In genomic region chr4:184596617-184597185, GRCh38 we compare ENCODE assay signal across 32 cellular contexts. TPM values are rescaled to one million over a fixed set of nuclear protein-coding genes. Genes with fewer than 3 reads are reported as not detected.
DNase-seq lines count a peak whose midpoint lies in the region; ATAC-seq, FAIRE-seq and TF ChIP-seq lines count a peak whose summit lies in the region.
"Had no signal": no experiment of that assay in that cellular context is flagged by ENCODE, and none has a peak within 500 bp of the region (broad histone marks: within the 10 kb centered on the region; RNA-seq: fewer than 3 reads in every experiment).

No MANE protein-coding gene starts in this region.

- H3K9me3 ChIP-seq in cardiac muscle cell (ENCODE audit: low read depth), result no peaks in the 10 kb centered on the region
- no peaks in the 10 kb centered on the region for H3K9me3 ChIP-seq in endothelial cell of umbilical vein (replicated peaks; ENCODE audit: control insufficient read depth, insufficient read depth, low read length)
- no peaks in the 10 kb centered on the region for H3K9me3 ChIP-seq in upper lobe of right lung
- H3K9me3 ChIP-seq: A549, heart right ventricle, pancreas, SJSA1, thoracic aorta had no signal

- H3K9me1 ChIP-seq in endothelial cell of umbilical vein (replicated peaks; ENCODE audit: control insufficient read depth, extremely low read depth, insufficient read depth, low read length), result no peaks in the 10 kb centered on the region

- POLR2A ChIA-PET in endothelial cell of umbilical vein (lab: Charles Lee), result no interaction called here

- H3K4me3 ChIP-seq in cardiac muscle cell, result no peak overlapping the region
- H3K4me3 ChIP-seq in endothelial cell of umbilical vein (replicated peaks in 1 of 3; ENCODE audit: insufficient read depth in 1 of 3, low read depth in 1 of 3, low read length in 3 of 3), result no peak overlapping the region
- H3K4me3 ChIP-seq in upper lobe of right lung, result no peak overlapping the region
- H3K4me3 ChIP-seq: A549, heart right ventricle, lung, pancreas, SJSA1, skin epidermis, thoracic aorta had no signal

- no peak for TF ChIP-seq CTCF in cardiac muscle cell (IDR thresholded peaks at IDR 0.05; ENCODE audit: low read depth, low read length)
- no peak for TF ChIP-seq CTCF in endothelial cell of umbilical vein (IDR thresholded peaks at IDR 0.05; ENCODE audit: extremely low read depth in 1 of 2, insufficient read depth in 1 of 2, low read depth in 1 of 2, low read length in 2 of 2)
- no peak for TF ChIP-seq CTCF in upper lobe of right lung (IDR thresholded peaks at IDR 0.05)

- H3K27ac ChIP-seq in cardiac muscle cell, result no peak overlapping the region
- H3K27ac ChIP-seq in endothelial cell of umbilical vein (ENCODE audit: insufficient read depth, low read depth, low read length), result no peak overlapping the region
- H3K27ac ChIP-seq in upper lobe of right lung, result no peak overlapping the region
- H3K27ac ChIP-seq: A549, foreskin keratinocyte, pancreas, SJSA1, skin epidermis, thoracic aorta had no signal

- ATAC-seq in Right ventricle myocardium inferior (no peak), upper lobe of right lung (peak; percentile 36), HG02852 (IDR thresholded peaks at IDR 0.05; ENCODE audit: unreplicated experiment) (no peak)
- no peak for ATAC-seq in activated CD4-positive, CD25-positive, alpha-beta regulatory T cell treated with anti-CD3 and anti-CD28 coated beads, Interleukin-2, amount 50 U/mL, for 24 hours
- ATAC-seq: A549; activated T-cell treated with anti-CD3 and anti-CD28 coated beads, Interleukin-2, amount 50 U/mL, for 4 hours; esophagus mucosa; foreskin keratinocyte; stimulated activated naive CD8-positive, alpha-beta T cell treated with anti-CD3 and anti-CD28 coated beads, Interleukin-15, Interleukin-2, amounts not matched to agents 100 U/mL and 50 U/mL, for 24 hours had no signal

- H3K27me3 ChIP-seq in cardiac muscle cell (no peaks in the 10 kb centered on the region), endothelial cell of umbilical vein (ENCODE audit: control insufficient read depth in 2 of 2, insufficient read depth in 2 of 2, low read length in 2 of 2) (no peaks in the 10 kb centered on the region), upper lobe of right lung (no peaks in the 10 kb centered on the region)
- H3K27me3 ChIP-seq: heart right ventricle, pancreas, SJSA1 had no signal

- no peak overlapping the region for H3K4me2 ChIP-seq in endothelial cell of umbilical vein (ENCODE audit: insufficient read depth, low read length)
- H3K4me2 ChIP-seq: A549 had no signal

- TF ChIP-seq POLR2A in endothelial cell of umbilical vein (IDR thresholded peaks at IDR 0.05; ENCODE audit: low read depth, low read length), result no peak

- no TSS peak for BruUV-seq in endothelial cell of umbilical vein (replicated peaks; lab: Mats Ljungman, UMichigan)

- dilution Hi-C loops in endothelial cell of umbilical vein (cut with MboI; ENCODE audit: extremely low pct_ligation_motif_present, low sequenced_read_pairs), result no loop called here

- FAIRE-seq in endothelial cell of umbilical vein (lab: Jason Lieb, UNC), result peak; percentile 15
- FAIRE-seq: A549, astrocyte, D721Med, H1, pancreas, RCC 7860 had no signal

- H4K20me1 ChIP-seq in endothelial cell of umbilical vein (replicated peaks; ENCODE audit: control insufficient read depth, extremely low read depth, insufficient read depth, low read length), result no peaks in the 10 kb centered on the region

- no peak overlapping the region for H3K9ac ChIP-seq in endothelial cell of umbilical vein (replicated peaks; ENCODE audit: extremely low read depth, insufficient read depth, low read length)

- DNase-seq in cardiac muscle cell (ENCODE audit: low read depth in 1 of 2, low spot score in 1 of 2) (peak; percentile 3 to 74), Right ventricle myocardium inferior (ENCODE audit: missing footprints) (no peak), endothelial cell of umbilical vein (ENCODE audit: low read depth, low spot score) (peak; percentile 45), mucosa of gallbladder (ENCODE audit: low spot score) (peak; percentile 19), upper lobe of right lung (no peak), SHP77 (lab: John Stamatoyannopoulos, UW) (no peak)
- DNase-seq: activated CD4-positive, alpha-beta T cell treated with anti-CD3 and anti-CD28 coated beads, Interleukin-2, amount 10 ng/mL, durations not matched to agents 7 days and 5 days; activated gamma-delta T cell; activated T-cell treated with anti-CD3 and anti-CD28 coated beads, Interleukin-2, amount 50 U/mL, for 4 hours; caudate nucleus; CD4-positive, CD25-positive, alpha-beta regulatory T cell; endodermal cell; foreskin keratinocyte; heart right ventricle; NCI-H1436; NCI-H2081 treated with DMSO at 0.1 percent for 48 hours; NCI-H345; pancreas; retina; stimulated activated naive CD8-positive, alpha-beta T cell treated with anti-CD3 and anti-CD28 coated beads, Interleukin-15, Interleukin-2, amounts not matched to agents 100 U/mL and 50 U/mL, for 24 hours had no signal

- H2AFZ ChIP-seq in endothelial cell of umbilical vein (ENCODE audit: low read depth, low read length), result no peak overlapping the region

- H3K4me1 ChIP-seq in cardiac muscle cell (ENCODE audit: low read depth) (peaks cover 10% of the 10 kb centered on the region), endothelial cell of umbilical vein (ENCODE audit: control insufficient read depth, extremely low read depth, insufficient read depth, low read length) (peaks cover 16% of the 10 kb centered on the region), upper lobe of right lung (no peaks in the 10 kb centered on the region)
- H3K4me1 ChIP-seq: A549, foreskin keratinocyte, pancreas, SJSA1 had no signal

- H3K79me2 ChIP-seq in endothelial cell of umbilical vein (ENCODE audit: control insufficient read depth, insufficient read depth, low read length), result no peaks in the 10 kb centered on the region

- H3K36me3 ChIP-seq in cardiac muscle cell (no peaks in the 10 kb centered on the region), endothelial cell of umbilical vein (ENCODE audit: control insufficient read depth in 2 of 2, extremely low read depth in 1 of 2, insufficient read depth in 2 of 2, low read length in 2 of 2) (no peaks in the 10 kb centered on the region), upper lobe of right lung (no peaks in the 10 kb centered on the region)
- H3K36me3 ChIP-seq: heart right ventricle, pancreas, SJSA1, thoracic aorta had no signal

- intact Hi-C loops in Right ventricle myocardium inferior (cut with DNase I), result no loop called here
- intact Hi-C loops in endothelial cell of umbilical vein (cut with micrococcal nuclease), result no loop called here
- intact Hi-C loops in upper lobe of right lung (cut with DNase I), result no loop called here

- CTCF ChIA-PET in endothelial cell of umbilical vein (lab: Charles Lee), result interaction anchor here (1.0 to 1.5 kb wide), 3 partner anchors 15 to 149 kb away, joined by 3 to 4 read pairs (median 3); no protein-coding TSS in a partner anchor

TF ChIP-seq in endothelial cell of umbilical vein, 7 proteins besides CTCF, POLR2A, EP300 and RAD21:
- TF ChIP-seq POLR2AphosphoS5 (IDR thresholded peaks at IDR 0.05; ENCODE audit: insufficient read depth, low read depth, low read length), result no peak
- no peak for TF ChIP-seq MYC (IDR thresholded peaks at IDR 0.05; ENCODE audit: low read depth, low read length)
- TF ChIP-seq FOS (IDR thresholded peaks at IDR 0.05; ENCODE audit: borderline replicate concordance, insufficient read depth, low read length), result no peak
- TF ChIP-seq, protein P1, sequence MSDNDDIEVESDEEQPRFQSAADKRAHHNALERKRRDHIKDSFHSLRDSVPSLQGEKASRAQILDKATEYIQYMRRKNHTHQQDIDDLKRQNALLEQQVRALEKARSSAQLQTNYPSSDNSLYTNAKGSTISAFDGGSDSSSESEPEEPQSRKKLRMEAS (IDR thresholded peaks at IDR 0.05; ENCODE audit: insufficient read depth, insufficient read length), result no peak
- TF ChIP-seq EZH2 (IDR thresholded peaks at IDR 0.05; ENCODE audit: borderline replicate concordance, low read depth, low read length, severe bottlenecking), result no peak
- TF ChIP-seq JUN (IDR thresholded peaks at IDR 0.05; ENCODE audit: borderline replicate concordance, insufficient read depth, insufficient read length, low read depth), result no peak
- TF ChIP-seq GATA2 (IDR thresholded peaks at IDR 0.05; ENCODE audit: insufficient read depth, insufficient read length, low read depth, low read length), result no peak

RNA-seq across cellular contexts. Expression of gene CASP3, which starts 52.5 kb away (rescaled TPM):
- total RNA-seq in cardiac muscle cell, result 28.7 and 30.7 TPM in 2 replicates
- 50.1 and 60.6 TPM in 2 replicates for polyA plus RNA-seq in cardiac muscle cell
- 10.4 TPM for total RNA-seq in Right ventricle myocardium inferior
- 54.5 and 66.1 TPM in 2 replicates for total RNA-seq in endothelial cell of umbilical vein
- polyA plus RNA-seq in endothelial cell of umbilical vein, result 17.9 and 26.0 TPM in 2 replicates
- polyA plus RNA-seq in endothelial cell of umbilical vein (2011; cell fraction: cytosol; rRNA removed), result 30.9 and 31.4 TPM in 2 replicates
- 27.7 and 41.8 TPM in 2 replicates for polyA plus RNA-seq in endothelial cell of umbilical vein (2011; cell fraction: nucleus; rRNA removed)
- polyA plus RNA-seq in endothelial cell of umbilical vein (2012), result 45.2 and 68.0 TPM in 2 replicates
- polyA minus RNA-seq in endothelial cell of umbilical vein, result 18.8 and 21.0 TPM in 2 replicates
- polyA minus RNA-seq in endothelial cell of umbilical vein (2011; cell fraction: cytosol; rRNA and poly(A)+ RNA removed), result 8.2 TPM
- 11.9 and 17.1 TPM in 2 replicates for polyA minus RNA-seq in endothelial cell of umbilical vein (2011; cell fraction: nucleus; rRNA and poly(A)+ RNA removed)
- total RNA-seq in mucosa of gallbladder, result 20.5 TPM
- total RNA-seq in upper lobe of right lung, result 17.5 TPM

RNA-seq across cellular contexts. Expression of gene PRIMPOL, which starts 52.8 kb away (rescaled TPM):
- total RNA-seq in cardiac muscle cell, result 16.5 and 30.1 TPM in 2 replicates
- 18.5 and 24.7 TPM in 2 replicates for polyA plus RNA-seq in cardiac muscle cell
- total RNA-seq in Right ventricle myocardium inferior, result 10.8 TPM
- total RNA-seq in endothelial cell of umbilical vein, result 11.1 and 13.6 TPM in 2 replicates
- polyA plus RNA-seq in endothelial cell of umbilical vein, result 3.6 and 5.9 TPM in 2 replicates
- 6.5 and 6.6 TPM in 2 replicates for polyA plus RNA-seq in endothelial cell of umbilical vein (2011; cell fraction: cytosol; rRNA removed)
- polyA plus RNA-seq in endothelial cell of umbilical vein (2011; cell fraction: nucleus; rRNA removed), result 11.2 and 12.4 TPM in 2 replicates
- 10.3 and 10.4 TPM in 2 replicates for polyA plus RNA-seq in endothelial cell of umbilical vein (2012)
- polyA minus RNA-seq in endothelial cell of umbilical vein, result 2.0 and 2.9 TPM in 2 replicates
- 5.5 TPM for polyA minus RNA-seq in endothelial cell of umbilical vein (2011; cell fraction: cytosol; rRNA and poly(A)+ RNA removed)
- 2.6 and 4.8 TPM in 2 replicates for polyA minus RNA-seq in endothelial cell of umbilical vein (2011; cell fraction: nucleus; rRNA and poly(A)+ RNA removed)
- total RNA-seq in mucosa of gallbladder, result 15.9 TPM
- 14.4 TPM for total RNA-seq in upper lobe of right lung

Comparison
In these comparisons a context has a peak if more than half of its experiments do, and no peak if none do; other contexts are left out.
1. DNase-seq: peak in cardiac muscle cell (2 of 2), endothelial cell of umbilical vein (single experiment) and mucosa of gallbladder (single experiment); none in Right ventricle myocardium inferior (single experiment), upper lobe of right lung (single experiment) and SHP77 (0 of 2).